ENCODE assay signal across 24 cellular contexts in genomic region chr2:161606327-161606726, GRCh38. TPM values are rescaled to one million over a fixed set of nuclear protein-coding genes. Genes with fewer than 3 reads are reported as not detected.
DNase-seq lines count a peak whose midpoint lies in the region; ATAC-seq lines count a peak whose summit lies in the region.
"Had no signal": no experiment of that assay in that cellular context is flagged by ENCODE, and none has a peak within 500 bp of the region (broad histone marks: within the 10 kb centered on the region; RNA-seq: fewer than 3 reads in every experiment).

No MANE protein-coding gene starts in this region.

- peaks cover 24% of the 10 kb centered on the region for H3K27me3 Mint-ChIP-seq in stimulated activated naive CD8-positive, alpha-beta T cell treated with anti-CD3 and anti-CD28 coated beads, Interleukin-15, amount 100 ng/mL, for 72 hours
- H3K27me3 Mint-ChIP-seq in activated T-helper 17 cell treated with anti-CD3 and anti-CD28 coated beads, Interleukin-2, amount 50 U/mL, for 72 hours: peaks cover 3% of the 10 kb centered on the region

- no peaks in the 10 kb centered on the region for H3K36me3 Mint-ChIP-seq in activated T-helper 17 cell treated with anti-CD3 and anti-CD28 coated beads, Interleukin-2, amount 50 U/mL, for 72 hours (ENCODE audit: low read depth)
- H3K36me3 Mint-ChIP-seq: CD14-positive monocyte; CD4-positive, alpha-beta memory T cell; CD4-positive, CD25-positive, alpha-beta regulatory T cell had no signal

- ATAC-seq in stimulated activated naive CD8-positive, alpha-beta T cell treated with anti-CD3 and anti-CD28 coated beads, Interleukin-15, amount 100 ng/mL, for 72 hours: peak; percentile 79
- no peak for ATAC-seq in stimulated activated naive CD8-positive, alpha-beta T cell treated with anti-CD3 and anti-CD28 coated beads, Interleukin-15, Interleukin-2, amounts not matched to agents 100 U/mL and 50 U/mL, for 24 hours
- ATAC-seq in activated T-helper 17 cell treated with anti-CD3 and anti-CD28 coated beads, Interleukin-2, amount 50 U/mL, for 72 hours (replicated peaks): peak; percentile 47
- ATAC-seq in HG03039 (IDR thresholded peaks at IDR 0.05; ENCODE audit: unreplicated experiment): no peak
- ATAC-seq: GM12878 had no signal

- peak overlapping the region in 1 of 2 donors; percentile 50 for H3K4me3 Mint-ChIP-seq in stimulated activated naive CD8-positive, alpha-beta T cell treated with anti-CD3 and anti-CD28 coated beads, Interleukin-15, amount 100 ng/mL, for 72 hours
- H3K4me3 Mint-ChIP-seq in activated T-helper 17 cell treated with anti-CD3 and anti-CD28 coated beads, Interleukin-2, amount 50 U/mL, for 72 hours: no peak overlapping the region
- H3K4me3 Mint-ChIP-seq: CD14-positive monocyte; CD4-positive, alpha-beta memory T cell; CD4-positive, CD25-positive, alpha-beta regulatory T cell; CD8-positive, alpha-beta memory T cell had no signal

- DNase-seq in stimulated activated naive CD8-positive, alpha-beta T cell treated with anti-CD3 and anti-CD28 coated beads, Interleukin-15, amount 100 ng/mL, for 72 hours: no peak
- no peak for DNase-seq in stimulated activated naive CD8-positive, alpha-beta T cell treated with anti-CD3 and anti-CD28 coated beads, Interleukin-15, Interleukin-2, amounts not matched to agents 100 U/mL and 50 U/mL, for 24 hours
- DNase-seq in stimulated activated CD4-positive, alpha-beta T cell treated with anti-CD3 and anti-CD28 coated beads, Interleukin-2, amount 100 ng/mL, for 24 hours: no peak
- DNase-seq: 8988T; ACHN; BE2C; C1 segment of cervical spinal cord; CD4-positive, alpha-beta memory T cell; CD4-positive, CD25-positive, alpha-beta regulatory T cell; CD8-positive, alpha-beta memory T cell; COR-L47; DMS 273 treated with DMSO at 0.1 percent for 48 hours; DMS153; DMS53; DMS79; DND-41; EL; GDM1 had no signal

- no peaks in the 10 kb centered on the region for H3K9me3 Mint-ChIP-seq in stimulated activated naive CD8-positive, alpha-beta T cell treated with anti-CD3 and anti-CD28 coated beads, Interleukin-15, amount 100 ng/mL, for 72 hours
- H3K9me3 Mint-ChIP-seq in activated T-helper 17 cell treated with anti-CD3 and anti-CD28 coated beads, Interleukin-2, amount 50 U/mL, for 72 hours: no peaks in the 10 kb centered on the region
- H3K9me3 Mint-ChIP-seq: CD14-positive monocyte; CD4-positive, CD25-positive, alpha-beta regulatory T cell had no signal

- H3K4me1 Mint-ChIP-seq in stimulated activated naive CD8-positive, alpha-beta T cell treated with anti-CD3 and anti-CD28 coated beads, Interleukin-15, amount 100 ng/mL, for 72 hours: peaks cover 16% of the 10 kb centered on the region
- peaks cover 5% of the 10 kb centered on the region for H3K4me1 Mint-ChIP-seq in activated T-helper 17 cell treated with anti-CD3 and anti-CD28 coated beads, Interleukin-2, amount 50 U/mL, for 72 hours
- H3K4me1 Mint-ChIP-seq: CD14-positive monocyte; CD8-positive, alpha-beta memory T cell had no signal

- H3K27ac Mint-ChIP-seq in stimulated activated naive CD8-positive, alpha-beta T cell treated with anti-CD3 and anti-CD28 coated beads, Interleukin-15, amount 100 ng/mL, for 72 hours: no peak overlapping the region
- no peak overlapping the region for H3K27ac Mint-ChIP-seq in activated T-helper 17 cell treated with anti-CD3 and anti-CD28 coated beads, Interleukin-2, amount 50 U/mL, for 72 hours
- H3K27ac Mint-ChIP-seq: CD14-positive monocyte; CD4-positive, alpha-beta memory T cell; CD4-positive, CD25-positive, alpha-beta regulatory T cell; CD8-positive, alpha-beta memory T cell had no signal

RNA-seq across cellular contexts. Expression of gene SLC4A10, which starts 17.9 kb away (rescaled TPM):
- 1 to 10 TPM; 3.7 to 6.5 TPM for total RNA-seq in activated T-helper 17 cell treated with anti-CD3 and anti-CD28 coated beads, Interleukin-2, amount 50 U/mL, for 72 hours
- total RNA-seq: CD4-positive, CD25-positive, alpha-beta regulatory T cell; Daoy; G401; GM12878 had no signal

Comparison
In these comparisons a context has a peak if more than half of its experiments do, and no peak if none do; other contexts are left out.
1. ATAC-seq: peak in stimulated activated naive CD8-positive, alpha-beta T cell treated with anti-CD3 and anti-CD28 coated beads, Interleukin-15, amount 100 ng/mL, for 72 hours (single experiment) and activated T-helper 17 cell treated with anti-CD3 and anti-CD28 coated beads, Interleukin-2, amount 50 U/mL, for 72 hours (single experiment); none in stimulated activated naive CD8-positive, alpha-beta T cell treated with anti-CD3 and anti-CD28 coated beads, Interleukin-15, Interleukin-2, amounts not matched to agents 100 U/mL and 50 U/mL, for 24 hours (single experiment) and HG03039 (single experiment).